8 cellular contexts compared by ENCODE assay signal in the genomic region with DNA sequence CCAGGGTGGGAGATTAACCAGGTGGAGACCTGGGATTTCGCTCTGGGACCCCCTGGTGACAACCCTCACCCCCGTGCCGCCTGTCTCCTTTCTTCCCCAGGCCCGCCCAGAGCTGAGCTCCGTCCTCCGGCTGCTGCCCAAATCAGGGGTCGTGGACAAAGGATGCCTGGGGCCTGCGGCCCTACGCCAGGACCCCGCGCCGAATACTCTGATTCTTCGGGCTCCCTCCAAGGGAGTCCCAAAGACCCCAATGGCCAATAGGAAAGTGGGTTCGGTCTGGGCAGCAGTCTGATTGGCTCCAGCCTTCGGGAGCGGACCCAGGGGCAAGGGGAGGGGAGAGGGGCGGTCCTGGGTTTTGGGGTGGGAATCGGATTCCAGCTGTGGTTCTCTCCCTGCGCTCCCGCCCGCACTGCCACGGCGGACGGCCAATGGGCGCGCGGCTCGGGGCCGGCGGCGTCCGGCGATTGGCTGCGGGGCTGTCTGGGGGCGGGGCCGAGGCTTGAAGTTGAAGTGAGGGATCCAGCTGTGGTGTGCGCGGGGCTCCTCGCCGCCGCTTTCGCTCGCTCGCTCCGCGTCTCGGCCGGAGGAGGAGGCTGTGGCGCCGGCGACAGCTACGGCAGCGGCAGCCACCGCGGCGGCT. TPM values are rescaled to one million over a fixed set of nuclear protein-coding genes. Genes with fewer than 3 reads are reported as not detected.
DNase-seq lines count a peak whose midpoint lies in the region; ATAC-seq and TF ChIP-seq lines count a peak whose summit lies in the region.

A gene (plus strand): TSS at position 531 of the 640 bp plus-strand sequence. CDS start 745 bp downstream, outside the sequence.

- H3K9me3 ChIP-seq in HAP-1 (no peaks in the 10 kb centered on the region), Loucy (ENCODE audit: insufficient read depth, low read depth, low read length) (no peaks in the 10 kb centered on the region), cardiac muscle cell (ENCODE audit: low read depth) (no peaks in the 10 kb centered on the region), trophoblast cell (ENCODE audit: insufficient read depth, low read depth, low read length) (peaks cover 11% of the 10 kb centered on the region), thyroid gland (no peaks in the 10 kb centered on the region)

- H4K8ac ChIP-seq in trophoblast cell (ENCODE audit: low read depth, low read length): no peak within 1 kb of the TSS

- peaks cover 24% of the 10 kb centered on the region for H3K27me3 Mint-ChIP-seq in activated naive CD4-positive, alpha-beta T cell treated with anti-CD3 and anti-CD28 coated beads, Interleukin-2, amount 50 U/mL, for 24 hours

- WGBS in trophoblast cell (ENCODE audit: extremely low coverage, insufficient coverage, insufficient read length): no CpG with 5 or more reads among the region's 56 CpGs
- 4 to 7% methylated on average over 10 to 16 of the region's 56 CpGs for WGBS in thyroid gland, 2 donors

- peak within 1 kb of the TSS; percentile 85 for H3K4me3 Mint-ChIP-seq in activated naive CD4-positive, alpha-beta T cell treated with anti-CD3 and anti-CD28 coated beads, Interleukin-2, amount 50 U/mL, for 24 hours

- intact Hi-C loops in thyroid gland (cut with DNase I): no loop called here

- H3K9me2 ChIP-seq in Loucy (replicated peaks; ENCODE audit: low read depth, low read length): no peaks in the 10 kb centered on the region

- no peak within 1 kb of the TSS for H4K91ac ChIP-seq in trophoblast cell (ENCODE audit: low read depth, low read length)

- no peak within 1 kb of the TSS for H2BK120ac ChIP-seq in trophoblast cell (ENCODE audit: insufficient read depth, low read length, poor library complexity)

- peak; percentile 83 for DNase-seq in GDM1 (lab: John Stamatoyannopoulos, UW)
- DNase-seq in HAP-1 (ENCODE audit: low spot score in 2 of 2): peak; percentile 91 to 97
- peak; percentile 92 to 96 for DNase-seq in cardiac muscle cell (ENCODE audit: low read depth in 1 of 2, low spot score in 1 of 2)
- peak; percentile 78 to 85 for DNase-seq in trophoblast cell
- DNase-seq in thyroid gland: peak; percentile 84 to 86

- no peak within 1 kb of the TSS for H2BK5ac ChIP-seq in trophoblast cell (ENCODE audit: low read depth, low read length, poor library complexity)

- H3K36me3 Mint-ChIP-seq in activated naive CD4-positive, alpha-beta T cell treated with anti-CD3 and anti-CD28 coated beads, Interleukin-2, amount 50 U/mL, for 24 hours: peaks cover 1% of the 10 kb centered on the region

- peak within 1 kb of the TSS; percentile 38 for H3K4me3 ChIP-seq in HAP-1
- peak within 1 kb of the TSS; percentile 66 for H3K4me3 ChIP-seq in Loucy (ENCODE audit: low read length, poor library complexity, severe bottlenecking)
- peak within 1 kb of the TSS; percentile 64 for H3K4me3 ChIP-seq in cardiac muscle cell
- H3K4me3 ChIP-seq in trophoblast cell (ENCODE audit: low read depth, low read length): peak within 1 kb of the TSS; percentile 55
- peak within 1 kb of the TSS in 2 of 3 donors; percentile 26 to 29 for H3K4me3 ChIP-seq in thyroid gland (replicated peaks in 1 of 3)

- H3K23ac ChIP-seq in trophoblast cell (ENCODE audit: low read length): no peak within 1 kb of the TSS

- H3K36me3 ChIP-seq in HAP-1 (replicated peaks) (no peaks in the 10 kb centered on the region), Loucy (ENCODE audit: insufficient read depth, low read length) (no peaks in the 10 kb centered on the region), cardiac muscle cell (no peaks in the 10 kb centered on the region), trophoblast cell (ENCODE audit: control insufficient read depth in 1 of 2, insufficient read depth in 2 of 2, low read length in 2 of 2) (no peaks in the 10 kb centered on the region), thyroid gland (peaks cover 0 to 4% of the 10 kb centered on the region in 2 donors)

- H2AFZ ChIP-seq in Loucy (ENCODE audit: low read length) (peak within 1 kb of the TSS; percentile 63; the same call in 1 of the 2 replicates), trophoblast cell (ENCODE audit: insufficient read depth, low read length, poor library complexity) (no peak within 1 kb of the TSS)

- peak within 1 kb of the TSS; percentile 87 for H3K4me2 ChIP-seq in Loucy (ENCODE audit: low read depth, low read length, poor library complexity, severe bottlenecking)
- H3K4me2 ChIP-seq in trophoblast cell (ENCODE audit: low read length): peak within 1 kb of the TSS; percentile 70

- H3K79me2 ChIP-seq in Loucy (ENCODE audit: insufficient read depth, low read length) (no peaks in the 10 kb centered on the region), trophoblast cell (ENCODE audit: control insufficient read depth, insufficient read depth, low read length, poor library complexity) (no peaks in the 10 kb centered on the region)

- no peak within 1 kb of the TSS for H3K4ac ChIP-seq in trophoblast cell (ENCODE audit: low read depth, low read length)

- no peak within 1 kb of the TSS for H4K12ac ChIP-seq in trophoblast cell (ENCODE audit: low read depth, low read length)

- no peaks in the 10 kb centered on the region for H3K79me1 ChIP-seq in trophoblast cell (ENCODE audit: low read length)

- no peak within 1 kb of the TSS for H3K27ac ChIP-seq in cardiac muscle cell
- no peak within 1 kb of the TSS for H3K27ac ChIP-seq in trophoblast cell (ENCODE audit: low read depth, low read length)
- H3K27ac ChIP-seq in thyroid gland: no peak within 1 kb of the TSS

- H2AK5ac ChIP-seq in trophoblast cell (ENCODE audit: low read length): no peak within 1 kb of the TSS

- H3K9me3 Mint-ChIP-seq in activated naive CD4-positive, alpha-beta T cell treated with anti-CD3 and anti-CD28 coated beads, Interleukin-2, amount 50 U/mL, for 24 hours: no peaks in the 10 kb centered on the region

- no peak within 1 kb of the TSS for H3K27ac Mint-ChIP-seq in activated naive CD4-positive, alpha-beta T cell treated with anti-CD3 and anti-CD28 coated beads, Interleukin-2, amount 50 U/mL, for 24 hours

- peak; percentile 87 for ATAC-seq in SK-N-SH treated with all-trans-retinoic acid at 6 μM for 48 hours

- H3K4me1 Mint-ChIP-seq in activated naive CD4-positive, alpha-beta T cell treated with anti-CD3 and anti-CD28 coated beads, Interleukin-2, amount 50 U/mL, for 24 hours: peaks cover 23% of the 10 kb centered on the region

- no peak within 1 kb of the TSS for H3K14ac ChIP-seq in trophoblast cell (ENCODE audit: low read length)

- no peaks in the 10 kb centered on the region for H4K20me1 ChIP-seq in Loucy (ENCODE audit: insufficient read depth, low read length, poor library complexity, severe bottlenecking)

- H3K18ac ChIP-seq in trophoblast cell (ENCODE audit: low read length): no peak within 1 kb of the TSS

- no peak within 1 kb of the TSS for H2BK12ac ChIP-seq in trophoblast cell (ENCODE audit: low read length)

- in situ Hi-C loops in HAP-1 (cut with MboI; ENCODE audit: low sequenced_read_pairs): no loop called here

- H3K4me1 ChIP-seq in HAP-1: peaks cover 14% of the 10 kb centered on the region
- peaks cover 10% of the 10 kb centered on the region for H3K4me1 ChIP-seq in Loucy (ENCODE audit: insufficient read depth, low read length, poor library complexity, severe bottlenecking)
- peaks cover 29% of the 10 kb centered on the region for H3K4me1 ChIP-seq in cardiac muscle cell (ENCODE audit: low read depth)
- H3K4me1 ChIP-seq in trophoblast cell (ENCODE audit: control insufficient read depth in 1 of 2, insufficient read depth in 2 of 2, low read length in 2 of 2): peaks cover 6 to 13% of the 10 kb centered on the region in 2 experiments
- peaks cover 59 to 71% of the 10 kb centered on the region in 2 donors for H3K4me1 ChIP-seq in thyroid gland

- H3F3A ChIP-seq in Loucy (ENCODE audit: low read depth): no peaks in the 10 kb centered on the region

- H3K27me3 ChIP-seq in HAP-1 (ENCODE audit: low read depth) (peaks cover 41% of the 10 kb centered on the region), Loucy (ENCODE audit: insufficient read depth, low read length, poor library complexity, severe bottlenecking) (peaks cover 21% of the 10 kb centered on the region), cardiac muscle cell (peaks cover 50% of the 10 kb centered on the region), trophoblast cell (ENCODE audit: insufficient read depth, low read length) (peaks cover 79% of the 10 kb centered on the region), thyroid gland (peaks cover 10% of the 10 kb centered on the region)

- H3K9ac ChIP-seq in Loucy (ENCODE audit: low read depth, low read length, poor library complexity, severe bottlenecking) (peak within 1 kb of the TSS; percentile 35), trophoblast cell (ENCODE audit: low read length) (no peak within 1 kb of the TSS)

- TF ChIP-seq CTCF in Loucy (conservative IDR thresholded peaks at IDR 0.05; ENCODE audit: low read length) (no peak), cardiac muscle cell (IDR thresholded peaks at IDR 0.05; ENCODE audit: low read depth, low read length) (no peak), thyroid gland (IDR thresholded peaks at IDR 0.05) (no peak)

- TF ChIP-seq POLR2A in thyroid gland (IDR thresholded peaks at IDR 0.05): peak in 1 of 2 donors; percentile 46

TF ChIP-seq in SK-N-SH treated with all-trans-retinoic acid at 6 μM for 48 hours, 23 proteins besides CTCF, POLR2A, EP300 and RAD21:
- no peak for TF ChIP-seq ZNF565 (CRISPR knock-in tag; conservative IDR thresholded peaks at IDR 0.05; ENCODE audit: low read depth)
- TF ChIP-seq ARNTL (CRISPR knock-in tag; IDR thresholded peaks at IDR 0.05; ENCODE audit: borderline replicate concordance, low read depth): no peak
- TF ChIP-seq ZNF8 (CRISPR knock-in tag; IDR thresholded peaks at IDR 0.05): no peak
TF ChIP-seq in SK-N-SH treated with all-trans-retinoic acid at 6 μM for 48 hours: peak in this region for 0.

RNA-seq across cellular contexts. Expression of the gene that starts here (rescaled TPM):
- total RNA-seq in cardiac muscle cell (29.7 and 46.1 TPM in 2 replicates), thyroid gland (1 to 10 TPM in 1 of 4 donors, under 1 TPM in 3; 0.13 to 3.3 (median 0.52) TPM)
- 19.0 and 22.8 TPM in 2 replicates for polyA plus RNA-seq in cardiac muscle cell
- polyA plus RNA-seq in trophoblast cell (2013): 0.04 TPM in 2 replicates
